8 cellular contexts compared by ENCODE assay signal in the genomic region with DNA sequence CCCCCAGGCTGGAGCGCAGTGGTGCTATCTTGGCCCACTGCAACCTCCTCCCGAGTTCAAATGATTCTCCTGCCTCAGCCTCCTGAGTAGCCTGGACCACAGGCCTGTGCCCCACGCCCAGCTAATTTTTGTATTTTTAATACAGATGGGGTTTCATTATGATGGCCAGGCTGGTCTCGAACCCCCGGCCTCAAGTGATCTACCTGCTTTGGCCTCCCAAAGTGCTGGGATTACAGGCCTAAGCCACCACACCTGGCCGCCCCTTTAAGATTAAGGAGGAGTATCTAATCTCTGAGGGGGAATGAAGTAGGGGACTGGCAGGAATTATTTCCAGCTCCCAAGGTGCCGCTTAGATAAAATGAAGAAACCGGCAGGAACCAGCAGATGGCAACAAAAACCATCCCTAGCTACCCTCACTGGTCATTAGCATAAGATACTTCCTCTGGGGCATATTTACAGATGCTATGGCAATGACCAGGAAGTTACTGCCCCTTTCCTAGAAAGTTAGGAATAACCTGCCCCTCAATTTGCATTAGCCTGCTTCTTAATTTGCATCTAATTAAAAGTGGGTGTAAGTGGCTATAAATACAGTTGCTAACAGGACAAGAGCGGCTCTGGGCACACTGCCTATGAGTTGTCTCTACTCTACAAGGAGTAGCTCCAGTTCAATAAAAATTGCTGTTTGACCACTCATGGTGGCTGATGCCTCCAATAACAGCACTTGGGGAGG.
DNase-seq lines count a peak whose midpoint lies in the region; ATAC-seq lines count a peak whose summit lies in the region.

No MANE protein-coding gene starts in this region.

- ATAC-seq in GM19395 (IDR thresholded peaks at IDR 0.05; ENCODE audit: unreplicated experiment) (peak; percentile 55), HG03565 (IDR thresholded peaks at IDR 0.05; ENCODE audit: unreplicated experiment) (peak; percentile 42)

- DNase-seq in DMS53 (lab: John Stamatoyannopoulos, UW): peak; percentile 87
- DNase-seq in SHP77 treated with DMSO at 0.1 percent for 48 hours (lab: John Stamatoyannopoulos, UW): peak; percentile 22
- DNase-seq in iPS DF 4.7 (ENCODE audit: extremely low read depth, low spot score): peak; percentile 69
- no peak for DNase-seq in stimulated activated CD8-positive, alpha-beta memory T cell treated with anti-CD3 and anti-CD28 coated beads, Interleukin-4, amount 100 ng/mL, for 48 hours
- no peak for DNase-seq in superior temporal gyrus (ENCODE audit: extremely low spot score)
- no peak for DNase-seq in GOT3 (lab: John Stamatoyannopoulos, UW)

Comparison
In these comparisons a context has a peak if more than half of its experiments do, and no peak if none do; other contexts are left out.
1. DNase-seq: peak in DMS53 (single experiment), SHP77 treated with DMSO at 0.1 percent for 48 hours (single experiment) and iPS DF 4.7 (single experiment); none in stimulated activated CD8-positive, alpha-beta memory T cell treated with anti-CD3 and anti-CD28 coated beads, Interleukin-4, amount 100 ng/mL, for 48 hours (single experiment), superior temporal gyrus (single experiment) and GOT3 (single experiment).